In genomic region chr7:28630350-28630749, GRCh38 we compare ENCODE assay signal across 19 cellular contexts.
DNase-seq lines count a peak whose midpoint lies in the region; ATAC-seq and TF ChIP-seq lines count a peak whose summit lies in the region.
"Had no signal": no experiment of that assay in that cellular context is flagged by ENCODE, and none has a peak within 500 bp of the region (broad histone marks: within the 10 kb centered on the region; RNA-seq: fewer than 3 reads in every experiment).

No MANE protein-coding gene starts in this region.

- no peaks in the 10 kb centered on the region for H3K9me2 ChIP-seq in GM23248 (ENCODE audit: insufficient read depth)

- peak overlapping the region; percentile 42; the same call in 1 of the 2 replicates for H3K9ac ChIP-seq in GM23248
- H3K9ac ChIP-seq: BLaER1 treated with 17β-estradiol and CSF1 and Interleukin-3, amounts not matched to agents 10 nM and 100 nM had no signal

- ATAC-seq in left lobe of liver, result no peak

- DNase-seq in GM23248 (peak; percentile 62), astrocyte of the spinal cord (ENCODE audit: low read depth, low spot score) (peak; percentile 41), fibroblast of the conjunctiva (ENCODE audit: low read depth) (peak; percentile 83), left lobe of liver (ENCODE audit: low spot score) (no peak), erythroblast (lab: John Stamatoyannopoulos, UW) (no peak), NCI-H128 (lab: John Stamatoyannopoulos, UW; ENCODE audit: unreplicated experiment) (no peak), spleen (no peak)
- DNase-seq: CD8-positive, alpha-beta memory T cell; DMS79 treated with DMSO at 0.1 percent for 48 hours; GDM1; GOT3; NCI-H1048; NCI-H146; NCI-H2081 treated with DMSO at 0.1 percent for 48 hours; NCI-H226; NCI-H524 treated with DMSO at 0.1 percent for 48 hours; Peyer's patch; Right ventricle myocardium superior had no signal

- H3K36me3 ChIP-seq in GM23248 (ENCODE audit: low read depth), result no peaks in the 10 kb centered on the region
- no peaks in the 10 kb centered on the region for H3K36me3 ChIP-seq in spleen
- H3K36me3 ChIP-seq: BLaER1 treated with 17β-estradiol and CSF1 and Interleukin-3, amounts not matched to agents 10 nM and 100 nM; Peyer's patch had no signal

- intact Hi-C loops in spleen (cut with DNase I; ENCODE audit: low total_unique reads), result no loop called here

- TF ChIP-seq CTCF in astrocyte of the spinal cord (IDR thresholded peaks at IDR 0.05; ENCODE audit: low read depth, low read length) (no peak), spleen (IDR thresholded peaks at IDR 0.05 in 8 of 11, conservative IDR thresholded peaks at IDR 0.05 in 3 of 11) (no peak)

- 58 to 63% methylated on average over 3 of the region's 3 CpGs for WGBS in GM23248 (ENCODE audit: low coverage in 1 of 2, low lambda C conversion rate in 2 of 2, missing lambda C conversion rate in 2 of 2), 2 experiments
- 79 to 95% (median 87%) methylated on average over 3 of the region's 3 CpGs for WGBS in spleen, 5 donors

- no peak overlapping the region for H2AFZ ChIP-seq in GM23248

- H3K9me3 ChIP-seq in GM23248 (ENCODE audit: low read depth), result no peaks in the 10 kb centered on the region
- H3K9me3 ChIP-seq in spleen, result no peaks in the 10 kb centered on the region
- H3K9me3 ChIP-seq: BLaER1 treated with 17β-estradiol and CSF1 and Interleukin-3, amounts not matched to agents 10 nM and 100 nM; Peyer's patch had no signal

- no peak overlapping the region for H3K4me3 ChIP-seq in GM23248
- no peak overlapping the region for H3K4me3 ChIP-seq in astrocyte of the spinal cord (ENCODE audit: low read depth, low read length)
- H3K4me3 ChIP-seq in spleen, result no peak overlapping the region
- H3K4me3 ChIP-seq: BLaER1 treated with 17β-estradiol and CSF1 and Interleukin-3, amounts not matched to agents 10 nM and 100 nM; Peyer's patch had no signal

- no peaks in the 10 kb centered on the region for H3K79me2 ChIP-seq in GM23248 (ENCODE audit: insufficient read depth)

- H3K27me3 ChIP-seq in GM23248 (replicated peaks; ENCODE audit: insufficient read depth) (no peaks in the 10 kb centered on the region), spleen (replicated peaks in 1 of 7) (peaks cover 0 to 12% (median 0%) of the 10 kb centered on the region in 7 donors)
- H3K27me3 ChIP-seq: BLaER1 treated with 17β-estradiol and CSF1 and Interleukin-3, amounts not matched to agents 10 nM and 100 nM; Peyer's patch had no signal

- peaks cover 34% of the 10 kb centered on the region for H3F3A ChIP-seq in GM23248 (ENCODE audit: insufficient read depth)

- peak overlapping the region; percentile 35 for H3K4me2 ChIP-seq in GM23248 (ENCODE audit: unreplicated experiment)
- H3K4me2 ChIP-seq: BLaER1 treated with 17β-estradiol and CSF1 and Interleukin-3, amounts not matched to agents 10 nM and 100 nM had no signal

- TF ChIP-seq POLR2A in erythroblast (IDR thresholded peaks at IDR 0.05; ENCODE audit: low read length) (no peak), spleen (IDR thresholded peaks at IDR 0.05) (no peak)

- in situ Hi-C loops in GM23248 (cut with MboI), result no loop called here
- in situ Hi-C loops in astrocyte of the spinal cord (cut with HindIII; ENCODE audit: low sequenced_read_pairs), result no loop called here

- H3K27ac ChIP-seq in GM23248, result peak overlapping the region; percentile 75
- H3K27ac ChIP-seq in spleen, result no peak overlapping the region
- H3K27ac ChIP-seq: BLaER1 treated with 17β-estradiol and CSF1 and Interleukin-3, amounts not matched to agents 10 nM and 100 nM had no signal

- H3K4me1 ChIP-seq in GM23248 (ENCODE audit: insufficient read depth) (peaks cover 48% of the 10 kb centered on the region), spleen (peaks cover 0 to 5% (median 0%) of the 10 kb centered on the region in 6 donors)

- H4K20me1 ChIP-seq in GM23248 (ENCODE audit: insufficient read depth), result no peaks in the 10 kb centered on the region
- H4K20me1 ChIP-seq: BLaER1 treated with 17β-estradiol and CSF1 and Interleukin-3, amounts not matched to agents 10 nM and 100 nM had no signal

Comparison
In these comparisons a context has a peak if more than half of its experiments do, and no peak if none do; other contexts are left out.
1. DNase-seq: peak in GM23248 (single experiment), astrocyte of the spinal cord (single experiment) and fibroblast of the conjunctiva (single experiment); none in left lobe of liver (single experiment), erythroblast (0 of 2), NCI-H128 (single experiment) and spleen (single experiment).